In genomic region chr2:105072039-105072438, GRCh38 we compare ENCODE assay signal across 9 cellular contexts. TPM values are rescaled to one million over a fixed set of nuclear protein-coding genes. Genes with fewer than 3 reads are reported as not detected.
DNase-seq lines count a peak whose midpoint lies in the region; ATAC-seq lines count a peak whose summit lies in the region.
"Had no signal": no experiment of that assay in that cellular context is flagged by ENCODE, and none has a peak within 500 bp of the region (broad histone marks: within the 10 kb centered on the region; RNA-seq: fewer than 3 reads in every experiment).

No MANE protein-coding gene starts in this region.

- DNase-seq in activated CD4-positive, alpha-beta T cell treated with anti-CD3 and anti-CD28 coated beads, Interleukin-2, amount 10 ng/mL, durations not matched to agents 7 days and 5 days = peak; percentile 48
- no peak for DNase-seq in activated CD4-positive, alpha-beta T cell treated with anti-CD3 and anti-CD28 coated beads for 1 hour
- peak; percentile 9 to 12 for DNase-seq in stimulated activated CD8-positive, alpha-beta memory T cell treated with anti-CD3 and anti-CD28 coated beads, Interleukin-15, amount 100 ng/mL, for 48 hours (ENCODE audit: low read depth in 2 of 2)
- DNase-seq in T-helper 17 cell (no peak), SHP77 (lab: John Stamatoyannopoulos, UW) (no peak), RPMI8226 (no peak)
- DNase-seq: NCI-H226 had no signal

- no peak overlapping the region for H3K4me3 Mint-ChIP-seq in activated CD4-positive, alpha-beta T cell treated with anti-CD3 and anti-CD28 coated beads, Interleukin-2, amount 10 ng/mL, durations not matched to agents 7 days and 5 days
- no peak overlapping the region for H3K4me3 Mint-ChIP-seq in T-helper 17 cell

- H3K27ac Mint-ChIP-seq in activated CD4-positive, alpha-beta T cell treated with anti-CD3 and anti-CD28 coated beads, Interleukin-2, amount 10 ng/mL, durations not matched to agents 7 days and 5 days = no peak overlapping the region
- no peak overlapping the region for H3K27ac Mint-ChIP-seq in T-helper 17 cell

- no peaks in the 10 kb centered on the region for H3K9me3 ChIP-seq in T-helper 17 cell (ENCODE audit: control insufficient read depth, low read length, poor library complexity, severe bottlenecking)

- peaks cover 3% of the 10 kb centered on the region for H3K36me3 Mint-ChIP-seq in activated CD4-positive, alpha-beta T cell treated with anti-CD3 and anti-CD28 coated beads, Interleukin-2, amount 10 ng/mL, durations not matched to agents 7 days and 5 days (ENCODE audit: low read depth)
- peaks cover 9% of the 10 kb centered on the region for H3K36me3 Mint-ChIP-seq in T-helper 17 cell (ENCODE audit: low read depth)

- CTCF ChIA-PET in activated CD4-positive, alpha-beta T cell treated with anti-CD3 and anti-CD28 coated beads, Interleukin-2, amount 10 ng/mL, durations not matched to agents 7 days and 5 days (lab: Charles Lee) = interaction anchor here (0.6 kb wide), 2 partner anchors 75 to 241 kb away, joined by 3 to 5 read pairs; no protein-coding TSS in a partner anchor

- H3K9me3 Mint-ChIP-seq in activated CD4-positive, alpha-beta T cell treated with anti-CD3 and anti-CD28 coated beads, Interleukin-2, amount 10 ng/mL, durations not matched to agents 7 days and 5 days = no peaks in the 10 kb centered on the region

- no peaks in the 10 kb centered on the region for H3K27me3 Mint-ChIP-seq in activated CD4-positive, alpha-beta T cell treated with anti-CD3 and anti-CD28 coated beads, Interleukin-2, amount 10 ng/mL, durations not matched to agents 7 days and 5 days
- no peaks in the 10 kb centered on the region for H3K27me3 Mint-ChIP-seq in T-helper 17 cell

- POLR2A ChIA-PET in activated CD4-positive, alpha-beta T cell treated with anti-CD3 and anti-CD28 coated beads, Interleukin-2, amount 10 ng/mL, durations not matched to agents 7 days and 5 days (lab: Charles Lee) = interaction anchor here (0.7 kb wide), 1 partner anchor 30 kb away, joined by 4 read pairs; no protein-coding TSS in a partner anchor

- peaks cover 12% of the 10 kb centered on the region for H3K4me1 Mint-ChIP-seq in activated CD4-positive, alpha-beta T cell treated with anti-CD3 and anti-CD28 coated beads, Interleukin-2, amount 10 ng/mL, durations not matched to agents 7 days and 5 days
- peaks cover 18% of the 10 kb centered on the region for H3K4me1 Mint-ChIP-seq in T-helper 17 cell

- peak; percentile 81 for ATAC-seq in GM21723 (IDR thresholded peaks at IDR 0.05; ENCODE audit: unreplicated experiment)
- peak; percentile 77 for ATAC-seq in HG03439 (IDR thresholded peaks at IDR 0.05; ENCODE audit: unreplicated experiment)
- ATAC-seq in T-helper 17 cell = no peak

RNA-seq across cellular contexts. Expression of gene MRPS9, which starts 34.2 kb away (rescaled TPM):
- 10 to 100 TPM; 23.6 to 23.7 TPM for total RNA-seq in activated CD4-positive, alpha-beta T cell treated with anti-CD3 and anti-CD28 coated beads, Interleukin-2, amount 10 ng/mL, durations not matched to agents 7 days and 5 days
- total RNA-seq in T-helper 17 cell = 10 to 100 TPM; 11.8 to 12.4 TPM

Comparison
In these comparisons a context has a peak if more than half of its experiments do, and no peak if none do; other contexts are left out.
1. DNase-seq: peak in activated CD4-positive, alpha-beta T cell treated with anti-CD3 and anti-CD28 coated beads, Interleukin-2, amount 10 ng/mL, durations not matched to agents 7 days and 5 days (single experiment) and stimulated activated CD8-positive, alpha-beta memory T cell treated with anti-CD3 and anti-CD28 coated beads, Interleukin-15, amount 100 ng/mL, for 48 hours (2 of 2); none in activated CD4-positive, alpha-beta T cell treated with anti-CD3 and anti-CD28 coated beads for 1 hour (single experiment), T-helper 17 cell (0 of 3), SHP77 (0 of 2) and RPMI8226 (single experiment).